32 cellular contexts compared by ENCODE assay signal in the genomic region with DNA sequence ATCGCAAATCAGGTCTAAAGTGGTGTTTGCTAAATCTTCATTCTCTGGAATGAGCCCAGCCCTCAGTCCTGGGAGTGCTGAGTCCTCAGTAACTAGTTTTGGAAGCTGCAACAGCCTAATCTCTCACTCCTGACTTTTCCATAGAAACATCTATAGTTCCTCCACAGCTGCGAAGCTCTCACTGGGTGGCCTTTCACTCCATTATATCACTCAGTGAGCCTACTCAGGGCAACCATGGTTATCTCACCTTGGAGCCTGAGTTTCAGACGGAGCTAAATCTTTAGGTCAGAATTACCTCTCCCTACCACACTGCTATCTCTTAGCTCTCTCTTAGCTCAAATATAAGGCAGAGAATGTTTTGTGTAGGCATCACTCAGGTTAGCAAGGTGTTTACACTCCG.
"Had no signal": no experiment of that assay in that cellular context is flagged by ENCODE, and none has a peak within 500 bp of the region (broad histone marks: within the 10 kb centered on the region; RNA-seq: fewer than 3 reads in every experiment).

No MANE protein-coding gene starts in this region.

- H3K27ac Mint-ChIP-seq: activated CD8-positive, alpha-beta T cell treated with anti-CD3 and anti-CD28 coated beads for 36 hours; activated naive CD4-positive, alpha-beta T cell treated with anti-CD3 and anti-CD28 coated beads for 36 hours; activated naive CD4-positive, alpha-beta T cell treated with anti-CD3 and anti-CD28 coated beads, Interleukin-2, amount 50 U/mL, for 24 hours; activated naive CD8-positive, alpha-beta T cell treated with anti-CD3 and anti-CD28 coated beads for 36 hours; activated naive CD8-positive, alpha-beta T cell treated with anti-CD3 and anti-CD28 coated beads, Interleukin-2, amount 50 U/mL, for 24 hours; activated T-helper 1 cell treated with anti-CD3 and anti-CD28 coated beads, Interleukin-12 subunit alpha, Interleukin-12 subunit beta, Interleukin-2, Interleukin-4 antibody, amounts not matched to agents 30 ng/mL and 10 ng/mL and 1 ng/mL, durations not matched to agents 14 hours and 24 hours and 36 hours; activated T-helper 2 cell treated with anti-CD3 and anti-CD28 coated beads, Interferon-gamma antibody, Interleukin-2, Interleukin-4, amounts not matched to agents 10 μg/mL and 5 μg/mL and 100 μg/mL, durations not matched to agents 14 hours and 24 hours and 36 hours; T-helper 17 cell; T-helper 2 cell treated with Interferon-gamma antibody and Interleukin-4, amounts not matched to agents 5 μg/mL and 100 μg/mL, for 36 hours had no signal

- H3K36me3 ChIP-seq: adrenal gland, colonic mucosa, WERI-Rb-1 had no signal

- DNase-seq: activated CD4-positive, alpha-beta T cell treated with anti-CD3 and anti-CD28 coated beads for 4 hours; activated CD4-positive, alpha-beta T cell treated with anti-CD3 and anti-CD28 coated beads, Interleukin-2, amount 50 U/mL, for 1 hour; activated CD4-positive, alpha-beta T cell treated with anti-CD3 and anti-CD28 coated beads, Interleukin-2, amount 50 U/mL, for 48 hours; activated CD4-positive, CD25-positive, alpha-beta regulatory T cell; activated CD4-positive, CD25-positive, alpha-beta regulatory T cell treated with anti-CD3 and anti-CD28 coated beads, Interleukin-2, amount 50 U/mL, for 72 hours; activated CD8-positive, alpha-beta memory T cell treated with anti-CD3 and anti-CD28 coated beads for 24 hours; activated CD8-positive, alpha-beta T cell treated with anti-CD3 and anti-CD28 coated beads for 36 hours; activated effector memory CD4-positive, alpha-beta T cell treated with anti-CD3 and anti-CD28 coated beads, Interleukin-2, amount 50 U/mL, for 16 hours; activated naive CD4-positive, alpha-beta T cell treated with anti-CD3 and anti-CD28 coated beads for 36 hours; activated naive CD8-positive, alpha-beta T cell treated with anti-CD3 and anti-CD28 coated beads for 36 hours; activated naive CD8-positive, alpha-beta T cell treated with anti-CD3 and anti-CD28 coated beads, Interleukin-2, amount 50 U/mL, for 24 hours; activated T-cell treated with anti-CD3 and anti-CD28 coated beads, Interleukin-2, amount 50 U/mL, for 48 hours; adrenal gland; amygdala; aorta; body of pancreas; caudate nucleus; cerebellar nuclear complex; colonic mucosa; effector CD8-positive, alpha-beta T cell; foreskin fibroblast; head of caudate nucleus; T-helper 1 cell; T-helper 17 cell; T1000; WERI-Rb-1 had no signal

- H3K4me3 Mint-ChIP-seq: activated CD8-positive, alpha-beta T cell treated with anti-CD3 and anti-CD28 coated beads for 36 hours; activated naive CD4-positive, alpha-beta T cell treated with anti-CD3 and anti-CD28 coated beads for 36 hours; activated naive CD4-positive, alpha-beta T cell treated with anti-CD3 and anti-CD28 coated beads, Interleukin-2, amount 50 U/mL, for 24 hours; activated naive CD8-positive, alpha-beta T cell treated with anti-CD3 and anti-CD28 coated beads for 36 hours; activated naive CD8-positive, alpha-beta T cell treated with anti-CD3 and anti-CD28 coated beads, Interleukin-2, amount 50 U/mL, for 24 hours; activated T-helper 1 cell treated with anti-CD3 and anti-CD28 coated beads, Interleukin-12 subunit alpha, Interleukin-12 subunit beta, Interleukin-2, Interleukin-4 antibody, amounts not matched to agents 30 ng/mL and 10 ng/mL and 1 ng/mL, durations not matched to agents 14 hours and 24 hours and 36 hours; T-helper 17 cell; T-helper 2 cell treated with Interferon-gamma antibody and Interleukin-4, amounts not matched to agents 5 μg/mL and 100 μg/mL, for 36 hours had no signal

- H3K9me3 Mint-ChIP-seq: activated CD8-positive, alpha-beta T cell treated with anti-CD3 and anti-CD28 coated beads for 36 hours; activated naive CD4-positive, alpha-beta T cell treated with anti-CD3 and anti-CD28 coated beads for 36 hours; activated naive CD4-positive, alpha-beta T cell treated with anti-CD3 and anti-CD28 coated beads, Interleukin-2, amount 50 U/mL, for 24 hours; activated naive CD8-positive, alpha-beta T cell treated with anti-CD3 and anti-CD28 coated beads for 36 hours; activated naive CD8-positive, alpha-beta T cell treated with anti-CD3 and anti-CD28 coated beads, Interleukin-2, amount 50 U/mL, for 24 hours; activated T-helper 1 cell treated with anti-CD3 and anti-CD28 coated beads, Interleukin-12 subunit alpha, Interleukin-12 subunit beta, Interleukin-2, Interleukin-4 antibody, amounts not matched to agents 30 ng/mL and 10 ng/mL and 1 ng/mL, durations not matched to agents 14 hours and 24 hours and 36 hours; activated T-helper 2 cell treated with anti-CD3 and anti-CD28 coated beads, Interferon-gamma antibody, Interleukin-2, Interleukin-4, amounts not matched to agents 10 μg/mL and 5 μg/mL and 100 μg/mL, durations not matched to agents 14 hours and 24 hours and 36 hours; T-helper 2 cell treated with Interferon-gamma antibody and Interleukin-4, amounts not matched to agents 5 μg/mL and 100 μg/mL, for 36 hours had no signal

- H3K4me1 Mint-ChIP-seq: activated naive CD4-positive, alpha-beta T cell treated with anti-CD3 and anti-CD28 coated beads, Interleukin-2, amount 50 U/mL, for 24 hours; activated naive CD8-positive, alpha-beta T cell treated with anti-CD3 and anti-CD28 coated beads for 36 hours; activated naive CD8-positive, alpha-beta T cell treated with anti-CD3 and anti-CD28 coated beads, Interleukin-2, amount 50 U/mL, for 24 hours had no signal

- H3K4me1 ChIP-seq: adrenal gland, body of pancreas, colonic mucosa had no signal

- H3K27ac ChIP-seq: adrenal gland, body of pancreas, colonic mucosa, WERI-Rb-1 had no signal

- ATAC-seq: activated CD8-positive, alpha-beta T cell treated with anti-CD3 and anti-CD28 coated beads for 36 hours; activated naive CD8-positive, alpha-beta T cell treated with anti-CD3 and anti-CD28 coated beads, Interleukin-2, amount 50 U/mL, for 24 hours; body of pancreas; esophagus mucosa; T-helper 17 cell had no signal

- H3K27me3 ChIP-seq: adrenal gland, body of pancreas, colonic mucosa had no signal

- H3K9me3 ChIP-seq: adrenal gland, body of pancreas, colonic mucosa had no signal

- FAIRE-seq: frontal cortex had no signal

- H3K4me3 ChIP-seq: adrenal gland, body of pancreas, colonic mucosa had no signal

- H3K36me3 Mint-ChIP-seq: activated naive CD4-positive, alpha-beta T cell treated with anti-CD3 and anti-CD28 coated beads, Interleukin-2, amount 50 U/mL, for 24 hours; activated naive CD8-positive, alpha-beta T cell treated with anti-CD3 and anti-CD28 coated beads for 36 hours had no signal
